ENCODE assay signal across 19 cellular contexts in genomic region chr7:54662701-54663100, GRCh38.
"Had no signal": no experiment of that assay in that cellular context is flagged by ENCODE, and none has a peak within 500 bp of the region (broad histone marks: within the 10 kb centered on the region; RNA-seq: fewer than 3 reads in every experiment).

No MANE protein-coding gene starts in this region.

- ATAC-seq: left lung; naive thymus-derived CD8-positive, alpha-beta T cell; pancreas; stimulated activated memory B cell treated with anti-CD40 and anti-IgM and Interleukin-4, amounts not matched to agents 10 μg/mL and 1 μg/mL and 100 μg/mL, for 72 hours; stimulated activated naive CD8-positive, alpha-beta T cell treated with anti-CD3 and anti-CD28 coated beads, Interleukin-15, amount 100 ng/mL, for 72 hours; upper lobe of right lung had no signal

- DNase-seq: cerebellar nuclear complex; cortex of kidney; hypothalamus; left lung; mesenchymal stem cell; naive thymus-derived CD8-positive, alpha-beta T cell; occipital lobe; pancreas; spleen; stimulated activated CD4-positive, alpha-beta T cell treated with anti-CD3 and anti-CD28 coated beads, Interleukin-4, amount 100 ng/mL, for 4 hours; stimulated activated naive CD8-positive, alpha-beta T cell treated with anti-CD3 and anti-CD28 coated beads, Interleukin-15, amount 100 ng/mL, for 72 hours; transverse colon; upper lobe of right lung had no signal

- H3K4me1 ChIP-seq: pancreas, upper lobe of right lung had no signal

- H3K27ac Mint-ChIP-seq: stimulated activated memory B cell treated with anti-CD40 and anti-IgM and Interleukin-4, amounts not matched to agents 10 μg/mL and 1 μg/mL and 100 μg/mL, for 72 hours; stimulated activated naive CD8-positive, alpha-beta T cell treated with anti-CD3 and anti-CD28 coated beads, Interleukin-15, amount 100 ng/mL, for 72 hours had no signal

- H3K4me3 ChIP-seq: left lung, pancreas, skin epidermis, spleen, suprapubic skin, transverse colon, upper lobe of right lung, vagina had no signal

- H3K36me3 Mint-ChIP-seq: stimulated activated memory B cell treated with anti-CD40 and anti-IgM and Interleukin-4, amounts not matched to agents 10 μg/mL and 1 μg/mL and 100 μg/mL, for 72 hours had no signal

- H3K27ac ChIP-seq: left lung, pancreas, skin epidermis, spleen, suprapubic skin, transverse colon, upper lobe of right lung, vagina had no signal

- H3K27me3 ChIP-seq: vagina had no signal

- H3K9me3 ChIP-seq: left lung, pancreas, spleen, suprapubic skin, transverse colon, upper lobe of right lung, vagina had no signal

- FAIRE-seq: frontal cortex, keratinocyte, pancreas had no signal

- H3K36me3 ChIP-seq: left lung, pancreas, spleen, suprapubic skin, transverse colon, upper lobe of right lung, vagina had no signal
